In genomic region chr17:7889166-7889584, GRCh38 we compare ENCODE assay signal across 8 cellular contexts. TPM values are rescaled to one million over a fixed set of nuclear protein-coding genes. Genes with fewer than 3 reads are reported as not detected.
DNase-seq lines count a peak whose midpoint lies in the region; ATAC-seq, FAIRE-seq and TF ChIP-seq lines count a peak whose summit lies in the region.

No MANE protein-coding gene starts in this region.

- intact Hi-C loops in dorsolateral prefrontal cortex (cut with DNase I) (loop anchor here in 1 of 2 donors (1.0 to 2.0 kb wide), 2 partner anchors 26 to 32 kb away; partner anchors contain the start of gene NAA38), HepG2 (cut with micrococcal nuclease; ENCODE audit: unreplicated experiment) (no loop called here)

- DNase-seq in ELR (ENCODE audit: low read depth) (peak; percentile 93), NCI-H1694 (lab: John Stamatoyannopoulos, UW) (peak; percentile 96), UCSD-AML1 (lab: John Stamatoyannopoulos, UW; ENCODE audit: unreplicated experiment) (peak; percentile 78), dorsolateral prefrontal cortex (peak; percentile 92 to 96 (median 95)), HepG2 (ENCODE audit: low spot score) (peak; percentile 85), GM20000 (ENCODE audit: low spot score) (no peak)
- DNase-seq in stimulated activated CD8-positive, alpha-beta memory T cell treated with anti-CD3 and anti-CD28 coated beads, Interleukin-4, amount 100 ng/mL, for 48 hours, result peak; percentile 62

- H3K79me2 ChIP-seq in HepG2 (ENCODE audit: insufficient read depth, low read length), result no peaks in the 10 kb centered on the region

- peak overlapping the region; percentile 92 for H3K4me2 ChIP-seq in HepG2 (ENCODE audit: low read depth, low read length)

- 10% methylated on average over 4 of the region's 4 CpGs for WGBS in HepG2 (ENCODE audit: low lambda C conversion rate)

- no peaks in the 10 kb centered on the region for H3K36me3 ChIP-seq in HepG2 (replicated peaks in 1 of 2; ENCODE audit: control insufficient read depth in 1 of 2, insufficient read depth in 2 of 2, low read length in 2 of 2)

- TF ChIP-seq EP300 in HepG2 (IDR thresholded peaks at IDR 0.05; ENCODE audit: low read depth in 2 of 2, low read length in 2 of 2) (no peak), HepG2 (CRISPR knock-in tag; IDR thresholded peaks at IDR 0.05; ENCODE audit: borderline replicate concordance) (no peak)

- H3K4me3 ChIP-seq in dorsolateral prefrontal cortex (peak overlapping the region in 54 of 59 donors; percentile 4 to 81 (median 42)), HepG2 (replicated peaks in 1 of 3; ENCODE audit: insufficient read depth in 1 of 3, low read depth in 2 of 3, low read length in 3 of 3) (peak overlapping the region in 2 of 3 experiments; percentile 0 to 76; a peak in 2 of 6 replicates)

- H3K27me3 ChIP-seq in dorsolateral prefrontal cortex, result no peaks in the 10 kb centered on the region
- H3K27me3 ChIP-seq in HepG2 (ENCODE audit: control insufficient read depth in 1 of 2, insufficient read depth in 2 of 2, low read length in 2 of 2), result peaks cover 0 to 17% of the 10 kb centered on the region in 2 experiments; a peak in 2 of 5 replicates

- no TSS peak for BruUV-seq in HepG2 (replicated peaks; lab: Mats Ljungman, UMichigan)

- TF ChIP-seq POLR2A in HepG2 (IDR thresholded peaks at IDR 0.05; ENCODE audit: insufficient read depth in 1 of 2, low read depth in 2 of 2, low read length in 2 of 2), result no peak

- H3K9me3 ChIP-seq in HepG2 (ENCODE audit: low read length), result no peaks in the 10 kb centered on the region

- peak; percentile 55; the same call in 1 of the 2 replicates for TF ChIP-seq RAD21 in HepG2 (CRISPR knock-in tag; IDR thresholded peaks at IDR 0.05)

- TF ChIP-seq CTCF in dorsolateral prefrontal cortex (IDR thresholded peaks at IDR 0.05 in 54 of 56, conservative IDR thresholded peaks at IDR 0.05 in 2 of 56; ENCODE audit: low read depth in 1 of 56, partially characterized antibody in 56 of 56) (peak in 54 of 56 donors; percentile 3 to 64 (median 50)), HepG2 (CRISPR knock-in tag; IDR thresholded peaks at IDR 0.05) (peak; percentile 44; the same call in 1 of the 2 replicates), GM20000 (IDR thresholded peaks at IDR 0.05; ENCODE audit: extremely low read depth, missing control alignments) (no peak)

- no peaks in the 10 kb centered on the region for H4K20me1 ChIP-seq in HepG2 (ENCODE audit: insufficient read depth, low read length)

- peak overlapping the region in 57 of 59 donors; percentile 67 to 99 (median 92) for H3K27ac ChIP-seq in dorsolateral prefrontal cortex
- H3K27ac ChIP-seq in HepG2 (ENCODE audit: extremely low read length, insufficient read depth, low read length), result no peak overlapping the region

- no peak overlapping the region for H2AFZ ChIP-seq in HepG2 (ENCODE audit: low read length)

- peak overlapping the region; percentile 63; the same call in 1 of the 2 replicates for H3K9ac ChIP-seq in HepG2 (ENCODE audit: insufficient read depth, low read depth, low read length)

- POLR2A ChIA-PET in HepG2 (lab: Yijun Ruan, JAX), result interaction anchor here (1.3 to 1.5 kb wide), 3 partner anchors 27 to 52 kb away, joined by 3 to 4 read pairs (median 3); partner anchors contain the start of gene NAA38

- peaks cover 38% of the 10 kb centered on the region for H3K4me1 ChIP-seq in HepG2 (ENCODE audit: insufficient read depth, low read length)

- CTCF ChIA-PET in HepG2 (lab: Yijun Ruan, JAX; ENCODE audit: low intra/inter-chr PET ratio, low total read pairs), result interaction anchor here (0.8 to 1.9 kb wide), 2 partner anchors 26 to 27 kb away, joined by 3 to 5 read pairs; no protein-coding TSS in a partner anchor

- peak; percentile 74 for ATAC-seq in HepG2
- ATAC-seq in GM18870 (IDR thresholded peaks at IDR 0.05; ENCODE audit: unreplicated experiment), result no peak

- in situ Hi-C loops in HepG2 (cut with HindIII; ENCODE audit: extremely low pct_ligation_motif_present, low pct_unique_long_range_greater_than_20kb), result no loop called here

- peak; percentile 94 for FAIRE-seq in HepG2 (lab: Jason Lieb, UNC)

RNA-seq across cellular contexts. Expression of gene CHD3, which starts 0.6 kb away (rescaled TPM):
- total RNA-seq in dorsolateral prefrontal cortex (100 to 1,000 TPM in 92 of 120 experiments, 10 to 100 TPM in 28; 45.9 to 168 (median 112) TPM), HepG2 (2016; rRNA removed; fragmentation: Illumina TruSeq; extraction: Trizol) (3.3 and 3.7 TPM in 2 replicates)
- 0.20 and 0.53 TPM in 2 replicates for total RNA-seq in HepG2 (2016; cell fraction: cytosol; rRNA removed; fragmentation: Illumina TruSeq; extraction: Trizol; ENCODE audit: low read depth)
- total RNA-seq in HepG2 (2016; cell fraction: insoluble cytoplasmic fraction; rRNA removed; fragmentation: Illumina TruSeq; extraction: Trizol), result 1.6 and 3.6 TPM in 2 replicates
- 1.1 and 3.2 TPM in 2 replicates for total RNA-seq in HepG2 (2016; cell fraction: membrane; rRNA removed; fragmentation: Illumina TruSeq; extraction: Trizol)
- 4.7 and 9.3 TPM in 2 replicates for total RNA-seq in HepG2 (2016; cell fraction: nucleus; rRNA removed; fragmentation: Illumina TruSeq; extraction: Trizol)
- 2.7 and 3.3 TPM in 2 replicates for polyA plus RNA-seq in HepG2 (2011; rRNA removed)
- 1.8 and 1.9 TPM in 2 replicates for polyA plus RNA-seq in HepG2 (2011; cell fraction: cytosol; rRNA removed)
- polyA plus RNA-seq in HepG2 (2011; cell fraction: nucleus; rRNA removed), result 21.5 and 21.6 TPM in 2 replicates
- polyA plus RNA-seq in HepG2 (2012), result 6.4 and 10.0 TPM in 2 replicates
- 0.57 and 0.75 TPM in 2 replicates for polyA plus RNA-seq in HepG2 (2016; cell fraction: cytosol; fragmentation: Illumina TruSeq; extraction: Trizol; ENCODE audit: low read depth)
- polyA plus RNA-seq in HepG2 (2016; cell fraction: insoluble cytoplasmic fraction; fragmentation: Illumina TruSeq; extraction: Trizol; ENCODE audit: low read depth), result 1.8 and 5.2 TPM in 2 replicates
- 1.1 and 1.3 TPM in 2 replicates for polyA plus RNA-seq in HepG2 (2016; cell fraction: membrane; fragmentation: Illumina TruSeq; extraction: Trizol; ENCODE audit: low read depth)
- polyA plus RNA-seq in HepG2 (2016; cell fraction: nucleus; fragmentation: Illumina TruSeq; extraction: Trizol; ENCODE audit: insufficient read depth, low read depth), result 15.5 and 16.4 TPM in 2 replicates
- polyA minus RNA-seq in HepG2 (2011; rRNA and poly(A)+ RNA removed; ENCODE audit: low replicate concordance), result 8.0 and 73.1 TPM in 2 replicates
- 3.3 and 3.9 TPM in 2 replicates for polyA minus RNA-seq in HepG2 (2011; cell fraction: cytosol; rRNA and poly(A)+ RNA removed)
- polyA minus RNA-seq in HepG2 (2011; cell fraction: nucleus; rRNA and poly(A)+ RNA removed), result 9.1 and 12.4 TPM in 2 replicates

RNA-seq across cellular contexts. Expression of gene RNF227, which starts 26.9 kb away (rescaled TPM):
- 10 to 100 TPM in 3 of 120 experiments, 1 to 10 TPM in 117; 3.8 to 10.7 (median 6.7) TPM for total RNA-seq in dorsolateral prefrontal cortex
- 0.20 and 0.38 TPM in 2 replicates for total RNA-seq in HepG2 (2016; rRNA removed; fragmentation: Illumina TruSeq; extraction: Trizol)
- total RNA-seq in HepG2 (2016; cell fraction: cytosol; rRNA removed; fragmentation: Illumina TruSeq; extraction: Trizol; ENCODE audit: low read depth), result 0.10 TPM in 1 of 2 replicates, not detected in the other
- total RNA-seq in HepG2 (2016; cell fraction: insoluble cytoplasmic fraction; rRNA removed; fragmentation: Illumina TruSeq; extraction: Trizol), result 0.37 and 0.41 TPM in 2 replicates
- total RNA-seq in HepG2 (2016; cell fraction: membrane; rRNA removed; fragmentation: Illumina TruSeq; extraction: Trizol), result 0.21 and 0.22 TPM in 2 replicates
- 0.22 and 0.56 TPM in 2 replicates for total RNA-seq in HepG2 (2016; cell fraction: nucleus; rRNA removed; fragmentation: Illumina TruSeq; extraction: Trizol)
- 0.79 and 0.94 TPM in 2 replicates for polyA plus RNA-seq in HepG2 (2011; rRNA removed)
- 1.7 and 3.4 TPM in 2 replicates for polyA plus RNA-seq in HepG2 (2011; cell fraction: cytosol; rRNA removed)
- polyA plus RNA-seq in HepG2 (2011; cell fraction: nucleus; rRNA removed), result 0.79 and 4.8 TPM in 2 replicates
- 0.68 and 0.79 TPM in 2 replicates for polyA plus RNA-seq in HepG2 (2012)
- polyA plus RNA-seq in HepG2 (2016; cell fraction: cytosol; fragmentation: Illumina TruSeq; extraction: Trizol; ENCODE audit: low read depth), result 0.15 and 0.16 TPM in 2 replicates
- 0.49 and 0.63 TPM in 2 replicates for polyA plus RNA-seq in HepG2 (2016; cell fraction: insoluble cytoplasmic fraction; fragmentation: Illumina TruSeq; extraction: Trizol; ENCODE audit: low read depth)
- 0.23 and 0.33 TPM in 2 replicates for polyA plus RNA-seq in HepG2 (2016; cell fraction: membrane; fragmentation: Illumina TruSeq; extraction: Trizol; ENCODE audit: low read depth)
- 1.5 and 2.2 TPM in 2 replicates for polyA plus RNA-seq in HepG2 (2016; cell fraction: nucleus; fragmentation: Illumina TruSeq; extraction: Trizol; ENCODE audit: insufficient read depth, low read depth)
- polyA minus RNA-seq in HepG2 (2011; rRNA and poly(A)+ RNA removed; ENCODE audit: low replicate concordance), result 0.22 and 3.6 TPM in 2 replicates
- 0.20 and 0.26 TPM in 2 replicates for polyA minus RNA-seq in HepG2 (2011; cell fraction: cytosol; rRNA and poly(A)+ RNA removed)
- 0.25 and 0.64 TPM in 2 replicates for polyA minus RNA-seq in HepG2 (2011; cell fraction: nucleus; rRNA and poly(A)+ RNA removed)

RNA-seq across cellular contexts. Expression of gene CYB5D1, which starts 31.4 kb away (rescaled TPM):
- total RNA-seq in dorsolateral prefrontal cortex (10 to 100 TPM; 14.7 to 35.0 (median 23.8) TPM), HepG2 (2016; rRNA removed; fragmentation: Illumina TruSeq; extraction: Trizol) (17.0 and 21.4 TPM in 2 replicates)
- 1.1 TPM in 2 replicates for total RNA-seq in HepG2 (2016; cell fraction: cytosol; rRNA removed; fragmentation: Illumina TruSeq; extraction: Trizol; ENCODE audit: low read depth)
- total RNA-seq in HepG2 (2016; cell fraction: insoluble cytoplasmic fraction; rRNA removed; fragmentation: Illumina TruSeq; extraction: Trizol), result 16.9 and 20.4 TPM in 2 replicates
- 9.5 and 12.3 TPM in 2 replicates for total RNA-seq in HepG2 (2016; cell fraction: membrane; rRNA removed; fragmentation: Illumina TruSeq; extraction: Trizol)
- total RNA-seq in HepG2 (2016; cell fraction: nucleus; rRNA removed; fragmentation: Illumina TruSeq; extraction: Trizol), result 9.1 and 10.0 TPM in 2 replicates
- 7.9 and 8.9 TPM in 2 replicates for polyA plus RNA-seq in HepG2 (2011; rRNA removed)
- polyA plus RNA-seq in HepG2 (2011; cell fraction: cytosol; rRNA removed), result 7.7 and 8.1 TPM in 2 replicates
- polyA plus RNA-seq in HepG2 (2011; cell fraction: nucleus; rRNA removed), result 7.1 and 7.3 TPM in 2 replicates
- 5.1 and 7.4 TPM in 2 replicates for polyA plus RNA-seq in HepG2 (2012)
- polyA plus RNA-seq in HepG2 (2016; cell fraction: cytosol; fragmentation: Illumina TruSeq; extraction: Trizol; ENCODE audit: low read depth), result 1.4 and 1.9 TPM in 2 replicates
- 20.6 and 21.0 TPM in 2 replicates for polyA plus RNA-seq in HepG2 (2016; cell fraction: insoluble cytoplasmic fraction; fragmentation: Illumina TruSeq; extraction: Trizol; ENCODE audit: low read depth)
- polyA plus RNA-seq in HepG2 (2016; cell fraction: membrane; fragmentation: Illumina TruSeq; extraction: Trizol; ENCODE audit: low read depth), result 6.2 and 7.1 TPM in 2 replicates
- polyA plus RNA-seq in HepG2 (2016; cell fraction: nucleus; fragmentation: Illumina TruSeq; extraction: Trizol; ENCODE audit: insufficient read depth, low read depth), result 14.1 and 14.8 TPM in 2 replicates
- 9.3 and 30.2 TPM in 2 replicates for polyA minus RNA-seq in HepG2 (2011; rRNA and poly(A)+ RNA removed; ENCODE audit: low replicate concordance)
- polyA minus RNA-seq in HepG2 (2011; cell fraction: cytosol; rRNA and poly(A)+ RNA removed), result 4.3 and 5.6 TPM in 2 replicates
- polyA minus RNA-seq in HepG2 (2011; cell fraction: nucleus; rRNA and poly(A)+ RNA removed), result 4.2 and 6.0 TPM in 2 replicates

RNA-seq across cellular contexts. Expression of gene NAA38, which starts 31.8 kb away (rescaled TPM):
- total RNA-seq in dorsolateral prefrontal cortex (100 to 1,000 TPM in 18 of 120 experiments, 10 to 100 TPM in 102; 46.8 to 127 (median 87.8) TPM), HepG2 (2016; rRNA removed; fragmentation: Illumina TruSeq; extraction: Trizol) (91.6 and 105 TPM in 2 replicates)
- 62.3 and 74.3 TPM in 2 replicates for total RNA-seq in HepG2 (2016; cell fraction: cytosol; rRNA removed; fragmentation: Illumina TruSeq; extraction: Trizol; ENCODE audit: low read depth)
- total RNA-seq in HepG2 (2016; cell fraction: insoluble cytoplasmic fraction; rRNA removed; fragmentation: Illumina TruSeq; extraction: Trizol), result 94.6 and 120 TPM in 2 replicates
- 54.2 and 67.7 TPM in 2 replicates for total RNA-seq in HepG2 (2016; cell fraction: membrane; rRNA removed; fragmentation: Illumina TruSeq; extraction: Trizol)
- total RNA-seq in HepG2 (2016; cell fraction: nucleus; rRNA removed; fragmentation: Illumina TruSeq; extraction: Trizol), result 37.3 and 42.0 TPM in 2 replicates
- polyA plus RNA-seq in HepG2 (2011; rRNA removed), result 43.9 and 46.9 TPM in 2 replicates
- polyA plus RNA-seq in HepG2 (2011; cell fraction: cytosol; rRNA removed), result 35.2 and 66.3 TPM in 2 replicates
- polyA plus RNA-seq in HepG2 (2011; cell fraction: nucleus; rRNA removed), result 36.8 and 49.2 TPM in 2 replicates
- 19.2 and 22.5 TPM in 2 replicates for polyA plus RNA-seq in HepG2 (2012)
- polyA plus RNA-seq in HepG2 (2016; cell fraction: cytosol; fragmentation: Illumina TruSeq; extraction: Trizol; ENCODE audit: low read depth), result 53.8 and 75.0 TPM in 2 replicates
- polyA plus RNA-seq in HepG2 (2016; cell fraction: insoluble cytoplasmic fraction; fragmentation: Illumina TruSeq; extraction: Trizol; ENCODE audit: low read depth), result 69.5 and 79.8 TPM in 2 replicates
- 39.8 and 49.0 TPM in 2 replicates for polyA plus RNA-seq in HepG2 (2016; cell fraction: membrane; fragmentation: Illumina TruSeq; extraction: Trizol; ENCODE audit: low read depth)
- polyA plus RNA-seq in HepG2 (2016; cell fraction: nucleus; fragmentation: Illumina TruSeq; extraction: Trizol; ENCODE audit: insufficient read depth, low read depth), result 46.6 and 50.5 TPM in 2 replicates
- 21.5 and 58.0 TPM in 2 replicates for polyA minus RNA-seq in HepG2 (2011; rRNA and poly(A)+ RNA removed; ENCODE audit: low replicate concordance)
- 35.5 and 51.8 TPM in 2 replicates for polyA minus RNA-seq in HepG2 (2011; cell fraction: cytosol; rRNA and poly(A)+ RNA removed)
- polyA minus RNA-seq in HepG2 (2011; cell fraction: nucleus; rRNA and poly(A)+ RNA removed), result 13.3 and 23.4 TPM in 2 replicates

RNA-seq across cellular contexts. Expression of gene TMEM88, which starts 34.3 kb away (rescaled TPM):
- total RNA-seq in dorsolateral prefrontal cortex (10 to 100 TPM in 1 of 120 experiments, 1 to 10 TPM in 114, under 1 TPM in 4, not detected in 1; 0.69 to 10.3 (median 3.2) TPM), HepG2 (2016; rRNA removed; fragmentation: Illumina TruSeq; extraction: Trizol) (0.31 TPM in 1 of 2 replicates, not detected in the other)
- not detected in 2 replicates for total RNA-seq in HepG2 (2016; cell fraction: cytosol; rRNA removed; fragmentation: Illumina TruSeq; extraction: Trizol; ENCODE audit: low read depth)
- total RNA-seq in HepG2 (2016; cell fraction: insoluble cytoplasmic fraction; rRNA removed; fragmentation: Illumina TruSeq; extraction: Trizol), result 0.19 TPM in 1 of 2 replicates, not detected in the other
- not detected in 2 replicates for total RNA-seq in HepG2 (2016; cell fraction: membrane; rRNA removed; fragmentation: Illumina TruSeq; extraction: Trizol)
- 1.1 TPM in 1 of 2 replicates, not detected in the other for total RNA-seq in HepG2 (2016; cell fraction: nucleus; rRNA removed; fragmentation: Illumina TruSeq; extraction: Trizol)
- polyA plus RNA-seq in HepG2 (2011; rRNA removed), result 0.66 and 0.84 TPM in 2 replicates
- polyA plus RNA-seq in HepG2 (2011; cell fraction: cytosol; rRNA removed), result 0.08 and 0.43 TPM in 2 replicates
- polyA plus RNA-seq in HepG2 (2011; cell fraction: nucleus; rRNA removed), result 7.3 and 9.6 TPM in 2 replicates
- 0.51 and 1.9 TPM in 2 replicates for polyA plus RNA-seq in HepG2 (2012)
- 0.26 and 0.33 TPM in 2 replicates for polyA plus RNA-seq in HepG2 (2016; cell fraction: cytosol; fragmentation: Illumina TruSeq; extraction: Trizol; ENCODE audit: low read depth)
- polyA plus RNA-seq in HepG2 (2016; cell fraction: insoluble cytoplasmic fraction; fragmentation: Illumina TruSeq; extraction: Trizol; ENCODE audit: low read depth), result 0.28 and 0.30 TPM in 2 replicates
- polyA plus RNA-seq in HepG2 (2016; cell fraction: membrane; fragmentation: Illumina TruSeq; extraction: Trizol; ENCODE audit: low read depth), result 0.23 and 0.27 TPM in 2 replicates
- 4.6 and 6.5 TPM in 2 replicates for polyA plus RNA-seq in HepG2 (2016; cell fraction: nucleus; fragmentation: Illumina TruSeq; extraction: Trizol; ENCODE audit: insufficient read depth, low read depth)
- 0.36 TPM in 1 of 2 replicates, not detected in the other for polyA minus RNA-seq in HepG2 (2011; rRNA and poly(A)+ RNA removed; ENCODE audit: low replicate concordance)
- polyA minus RNA-seq in HepG2 (2011; cell fraction: cytosol; rRNA and poly(A)+ RNA removed), result not detected in 2 replicates
- 1.3 and 2.7 TPM in 2 replicates for polyA minus RNA-seq in HepG2 (2011; cell fraction: nucleus; rRNA and poly(A)+ RNA removed)

Comparison
In these comparisons a context has a peak if more than half of its experiments do, and no peak if none do; other contexts are left out.
1. RNA of gene CHD3, which starts 0.6 kb away (total RNA-seq): 45.9 to 168 TPM in dorsolateral prefrontal cortex; 0.20 to 9.3 TPM in HepG2; every median in the first group is over 4 times any median in the second.